In the genomic region with DNA sequence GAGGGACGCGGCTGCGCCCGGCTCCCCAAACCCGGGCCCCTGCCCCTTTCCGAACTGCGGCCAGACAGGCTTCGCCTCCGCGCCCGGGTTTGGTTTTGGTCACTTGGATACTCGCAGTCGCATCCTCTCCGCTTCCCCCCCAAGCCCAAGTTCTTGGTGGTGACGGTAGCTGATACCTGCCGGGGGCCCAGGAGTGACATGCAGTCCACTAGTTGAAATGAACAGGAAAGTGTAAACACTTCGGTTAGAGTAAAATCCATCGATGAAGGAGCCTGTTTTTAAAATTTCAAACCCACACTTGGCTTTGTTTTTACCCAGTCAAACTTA, we compare ENCODE assay signal across 8 cellular contexts. TPM values are rescaled to one million over a fixed set of nuclear protein-coding genes. Genes with fewer than 3 reads are reported as not detected.
DNase-seq lines count a peak whose midpoint lies in the region; ATAC-seq, FAIRE-seq and TF ChIP-seq lines count a peak whose summit lies in the region.

No MANE protein-coding gene starts in this region.

- no peak for TF ChIP-seq CTCF in keratinocyte (optimal IDR thresholded peaks at IDR 0.05 in 1 of 3, IDR thresholded peaks at IDR 0.05 in 1 of 3, conservative IDR thresholded peaks at IDR 0.05 in 1 of 3; ENCODE audit: extremely low read depth in 1 of 3, insufficient read depth in 2 of 3, low read length in 3 of 3)

- H3K36me3 Mint-ChIP-seq in activated T-helper 17 cell treated with anti-CD3 and anti-CD28 coated beads, Interleukin-2, amount 50 U/mL, for 72 hours (ENCODE audit: low read depth) = no peaks in the 10 kb centered on the region

- H3K27me3 Mint-ChIP-seq in activated T-helper 17 cell treated with anti-CD3 and anti-CD28 coated beads, Interleukin-2, amount 50 U/mL, for 72 hours = peaks cover 11% of the 10 kb centered on the region

- dilution Hi-C loops in keratinocyte (cut with MboI; ENCODE audit: extremely low pct_ligation_motif_present, low sequenced_read_pairs) = no loop called here

- H3K4me2 ChIP-seq in keratinocyte (ENCODE audit: control insufficient read depth, extremely low read depth, insufficient read depth, low read depth, low read length) = peak overlapping the region; percentile 89

- peak overlapping the region; percentile 99 for H2AFZ ChIP-seq in keratinocyte (ENCODE audit: control insufficient read depth, low read length)

- no peaks in the 10 kb centered on the region for H3K79me2 ChIP-seq in keratinocyte (ENCODE audit: control insufficient read depth, insufficient read depth, low read length)

- peak overlapping the region; percentile 48 for H3K27ac ChIP-seq in keratinocyte (ENCODE audit: control insufficient read depth, insufficient read depth, low read length)

- no peaks in the 10 kb centered on the region for H4K20me1 ChIP-seq in keratinocyte (ENCODE audit: control insufficient read depth, extremely low read depth, insufficient read depth, low read length)

- no peaks in the 10 kb centered on the region for H3K9me3 ChIP-seq in keratinocyte (ENCODE audit: control insufficient read depth, low read depth, low read length)

- no peaks in the 10 kb centered on the region for H3K36me3 ChIP-seq in keratinocyte (ENCODE audit: control insufficient read depth in 2 of 2, extremely low read depth in 1 of 2, insufficient read depth in 2 of 2, low read length in 2 of 2)

- peak overlapping the region; percentile 77 for H3K4me3 Mint-ChIP-seq in activated T-helper 17 cell treated with anti-CD3 and anti-CD28 coated beads, Interleukin-2, amount 50 U/mL, for 72 hours

- peak overlapping the region; percentile 75 for H3K9ac ChIP-seq in keratinocyte (ENCODE audit: control insufficient read depth, extremely low read depth, insufficient read depth, low read length)

- peak overlapping the region; percentile 64 to 88 (median 72) for H3K4me3 ChIP-seq in keratinocyte (ENCODE audit: control insufficient read depth in 2 of 3, extremely low read depth in 1 of 3, insufficient read depth in 2 of 3, low read depth in 1 of 3, low read length in 3 of 3)

- no peaks in the 10 kb centered on the region for H3K9me1 ChIP-seq in keratinocyte (ENCODE audit: control insufficient read depth, extremely low read depth, insufficient read depth, low read length)

- H3K27ac Mint-ChIP-seq in activated T-helper 17 cell treated with anti-CD3 and anti-CD28 coated beads, Interleukin-2, amount 50 U/mL, for 72 hours = no peak overlapping the region

- peaks cover 6% of the 10 kb centered on the region for H3K4me1 ChIP-seq in keratinocyte (ENCODE audit: control insufficient read depth, extremely low read depth, insufficient read depth, low read length)

- ATAC-seq in GM18861 (IDR thresholded peaks at IDR 0.05; ENCODE audit: unreplicated experiment) = peak; percentile 29
- peak; percentile 36 for ATAC-seq in HG03139 (IDR thresholded peaks at IDR 0.05; ENCODE audit: unreplicated experiment)
- ATAC-seq in activated T-helper 17 cell treated with anti-CD3 and anti-CD28 coated beads, Interleukin-2, amount 50 U/mL, for 72 hours (replicated peaks) = no peak

- peak; percentile 5 for FAIRE-seq in keratinocyte (lab: Jason Lieb, UNC)

- H3K9me3 Mint-ChIP-seq in activated T-helper 17 cell treated with anti-CD3 and anti-CD28 coated beads, Interleukin-2, amount 50 U/mL, for 72 hours = peaks cover 5% of the 10 kb centered on the region

- H3K4me1 Mint-ChIP-seq in activated T-helper 17 cell treated with anti-CD3 and anti-CD28 coated beads, Interleukin-2, amount 50 U/mL, for 72 hours = peaks cover 5% of the 10 kb centered on the region

- DNase-seq in keratinocyte (ENCODE audit: low read depth, low spot score) = no peak
- peak; percentile 37 for DNase-seq in stimulated activated CD8-positive, alpha-beta memory T cell treated with anti-CD3 and anti-CD28 coated beads, Interleukin-4, amount 100 ng/mL, for 48 hours
- no peak for DNase-seq in NCI-H128 (lab: John Stamatoyannopoulos, UW; ENCODE audit: unreplicated experiment)
- DNase-seq in NOMO-1 treated with DMSO at 0.1 percent for 48 hours (lab: John Stamatoyannopoulos, UW; ENCODE audit: unreplicated experiment) = no peak
- no peak for DNase-seq in DMS79 treated with DMSO at 0.1 percent for 48 hours (lab: John Stamatoyannopoulos, UW)

- H3K27me3 ChIP-seq in keratinocyte (ENCODE audit: control insufficient read depth, extremely low read depth, insufficient read depth, low read length) = no peaks in the 10 kb centered on the region

RNA-seq across cellular contexts. Expression of a gene that starts 0.7 kb away (rescaled TPM):
- 1 to 10 TPM; 1.2 to 2.1 TPM for total RNA-seq in activated T-helper 17 cell treated with anti-CD3 and anti-CD28 coated beads, Interleukin-2, amount 50 U/mL, for 72 hours
- polyA plus RNA-seq in keratinocyte = 1.1 to 2.4 TPM (median 1.5 TPM) in 3 replicates
- polyA plus RNA-seq in keratinocyte (2011; ENCODE audit: low read depth) = 1.5 TPM
- polyA plus RNA-seq in keratinocyte (2011; cell fraction: cytosol; rRNA removed) = 0.94 and 1.3 TPM in 2 replicates
- polyA plus RNA-seq in keratinocyte (2011; cell fraction: nucleus; rRNA removed) = 1.4 and 2.1 TPM in 2 replicates
- polyA plus RNA-seq in keratinocyte (2012; ENCODE audit: low replicate concordance) = 0.48 and 2.2 TPM in 2 replicates
- 0.20 to 2.7 TPM (median 0.79 TPM) in 3 replicates for polyA minus RNA-seq in keratinocyte
- polyA minus RNA-seq in keratinocyte (2011; cell fraction: cytosol; rRNA and poly(A)+ RNA removed) = 0.58 TPM
- polyA minus RNA-seq in keratinocyte (2011; cell fraction: nucleus; rRNA and poly(A)+ RNA removed) = 3.1 and 7.3 TPM in 2 replicates
